1 cellular context compared by ENCODE assay signal in the genomic region with DNA sequence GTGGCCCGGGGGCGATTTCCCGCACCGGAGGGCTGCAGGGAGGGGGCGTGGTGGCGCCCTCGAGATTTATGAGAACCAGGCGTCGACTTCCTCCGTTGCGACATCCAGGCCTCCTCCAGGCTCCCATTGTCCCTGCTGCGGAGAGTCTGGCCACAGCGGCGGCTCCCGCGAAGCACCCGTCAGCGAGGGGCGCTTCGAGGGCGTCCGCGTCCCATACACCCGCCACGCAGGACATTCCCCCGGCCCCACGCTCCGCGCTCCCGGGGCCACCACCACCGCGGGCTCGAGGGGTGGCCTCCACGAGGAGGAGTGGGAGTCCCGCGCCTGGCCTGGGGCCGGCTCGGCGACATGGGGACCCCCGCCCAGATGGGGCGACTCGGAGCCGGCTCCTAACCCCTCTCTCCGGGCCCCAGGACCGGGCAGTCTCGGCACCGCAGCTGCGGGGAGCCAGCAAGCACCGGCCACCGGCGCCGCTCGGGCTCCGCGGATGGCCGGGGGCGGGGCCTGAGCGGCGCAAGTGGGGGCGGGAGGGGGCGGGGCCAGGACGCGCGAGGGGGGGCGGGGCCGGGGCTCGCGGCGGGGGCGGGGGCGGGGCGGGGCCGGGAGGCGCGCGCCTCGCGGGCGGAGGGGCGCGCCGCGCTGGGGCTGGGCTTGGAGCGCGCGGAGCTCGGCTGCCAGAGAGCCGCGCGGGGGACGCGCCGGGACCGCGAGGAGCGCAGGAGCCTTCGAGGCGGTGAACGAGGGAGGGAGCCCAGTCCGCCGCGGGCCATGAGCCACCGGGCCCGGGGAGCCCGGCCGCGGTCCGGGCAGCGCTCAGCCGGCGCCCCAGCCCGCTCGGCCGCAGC.
A peak's percentile ranks its signal among the peaks of the same experiment; 100 is the strongest.
TF ChIP-seq lines count a peak whose summit lies in the region.

A gene (plus strand): TSS at position 632 of the 845 bp plus-strand sequence. CDS start 13,683 bp downstream, outside the sequence.

TF ChIP-seq in K562, 482 proteins besides CTCF, POLR2A, EP300 and RAD21 (continued from another document):
- TF ChIP-seq, protein P1, sequence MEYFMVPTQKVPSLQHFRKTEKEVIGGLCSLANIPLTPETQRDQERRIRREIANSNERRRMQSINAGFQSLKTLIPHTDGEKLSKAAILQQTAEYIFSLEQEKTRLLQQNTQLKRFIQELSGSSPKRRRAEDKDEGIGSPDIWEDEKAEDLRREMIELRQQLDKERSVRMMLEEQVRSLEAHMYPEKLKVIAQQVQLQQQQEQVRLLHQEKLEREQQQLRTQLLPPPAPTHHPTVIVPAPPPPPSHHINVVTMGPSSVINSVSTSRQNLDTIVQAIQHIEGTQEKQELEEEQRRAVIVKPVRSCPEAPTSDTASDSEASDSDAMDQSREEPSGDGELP (CRISPR knock-in tag; IDR thresholded peaks at IDR 0.05; ENCODE audit: borderline replicate concordance) = peak; percentile 53; the same call in 1 of the 2 replicates
- TF ChIP-seq DPF2 (IDR thresholded peaks at IDR 0.05) (peak; percentile 33; the same call in 1 of the 2 replicates), JUND (IDR thresholded peaks at IDR 0.05; ENCODE audit: borderline replicate concordance, low read depth, low read length) (0 out of 2 replicates have a peak, but pooled peaks have one; percentile 7), JUND (tag; IDR thresholded peaks at IDR 0.05; ENCODE audit: borderline replicate concordance, low read depth, low read length) (no peak), FIP1L1 (IDR thresholded peaks at IDR 0.05; ENCODE audit: low read depth, low read length, poor library complexity, severe bottlenecking) (peak; percentile 50)
